In genomic region chr2:201344663-201345366, GRCh38 we compare ENCODE assay signal across 1 cellular context.
TF ChIP-seq lines count a peak whose summit lies in the region.

No MANE protein-coding gene starts in this region.

TF ChIP-seq in HepG2, 621 proteins besides CTCF, POLR2A, EP300 and RAD21 (continued from another document):
- TF ChIP-seq ZHX1 (CRISPR knock-in tag; IDR thresholded peaks at IDR 0.05; ENCODE audit: low read depth), result no peak
- TF ChIP-seq STAG1 (CRISPR knock-in tag; IDR thresholded peaks at IDR 0.05), result peak; percentile 72
- TF ChIP-seq PITX1 (CRISPR knock-in tag; IDR thresholded peaks at IDR 0.05), result no peak
- no peak for TF ChIP-seq TEAD3 (CRISPR knock-in tag; optimal IDR thresholded peaks at IDR 0.05; ENCODE audit: borderline replicate concordance)
- no peak for TF ChIP-seq ZNF768 (CRISPR knock-in tag; IDR thresholded peaks at IDR 0.05)
- TF ChIP-seq ZNF460 (CRISPR knock-in tag; IDR thresholded peaks at IDR 0.05; ENCODE audit: borderline replicate concordance), result no peak
- TF ChIP-seq ELF3 (CRISPR knock-in tag; IDR thresholded peaks at IDR 0.05), result 0 out of 2 replicates have a peak, but pooled peaks have one; percentile 39
- no peak for TF ChIP-seq ZNF496 (CRISPR knock-in tag; IDR thresholded peaks at IDR 0.05; ENCODE audit: insufficient replicate concordance)
- no peak for TF ChIP-seq CHCHD3 (CRISPR knock-in tag; IDR thresholded peaks at IDR 0.05)
- TF ChIP-seq ZNF3 (CRISPR knock-in tag; IDR thresholded peaks at IDR 0.05), result no peak
- TF ChIP-seq FOXA1 (IDR thresholded peaks at IDR 0.05), result no peak
- TF ChIP-seq FOXA1 (CRISPR knock-in tag; IDR thresholded peaks at IDR 0.05), result no peak
- TF ChIP-seq CREM (IDR thresholded peaks at IDR 0.05), result no peak
- TF ChIP-seq CREM (CRISPR knock-in tag; IDR thresholded peaks at IDR 0.05), result no peak
